In genomic region chr10:131475803-131476202, GRCh38 we compare ENCODE assay signal across 18 cellular contexts.
"Had no signal": no experiment of that assay in that cellular context is flagged by ENCODE, and none has a peak within 500 bp of the region (broad histone marks: within the 10 kb centered on the region; RNA-seq: fewer than 3 reads in every experiment).

No MANE protein-coding gene starts in this region.

- H3K9me3 ChIP-seq: gastrocnemius medialis, left lung, lower lobe of right lung, sigmoid colon, testis, transverse colon had no signal

- H3K36me3 ChIP-seq: gastrocnemius medialis, left lung, lower lobe of right lung, sigmoid colon, transverse colon had no signal

- DNase-seq: cortex of kidney; dorsolateral prefrontal cortex; effector CD8-positive, alpha-beta T cell; gastrocnemius medialis; glutamatergic neuron; islet precursor cell; lower lobe of right lung; natural killer cell; sigmoid colon; stimulated activated CD4-positive, alpha-beta T cell treated with anti-CD3 and anti-CD28 coated beads, Interleukin-2, amount 100 ng/mL, for 24 hours; stimulated activated CD4-positive, alpha-beta T cell treated with anti-CD3 and anti-CD28 coated beads, Interleukin-4, amount 100 ng/mL, for 4 hours; stimulated activated naive B cell treated with anti-CD40 and anti-IgM and Interleukin-4, amounts not matched to agents 10 μg/mL and 1 μg/mL and 100 μg/mL, for 72 hours; stimulated activated naive CD8-positive, alpha-beta T cell treated with anti-CD3 and anti-CD28 coated beads, Interleukin-15, amount 100 ng/mL, for 72 hours; testis; transverse colon had no signal

- H3K4me3 ChIP-seq: dorsolateral prefrontal cortex, gastrocnemius medialis, left lung, lower lobe of right lung, sigmoid colon, skin epidermis, testis, transverse colon had no signal

- H3K4me1 ChIP-seq: gastrocnemius medialis, left lung, lower lobe of right lung, sigmoid colon, testis, transverse colon had no signal

- H3K27ac ChIP-seq: dorsolateral prefrontal cortex, gastrocnemius medialis, left lung, lower lobe of right lung, sigmoid colon, skin epidermis, testis, transverse colon had no signal

- ATAC-seq: esophagus mucosa; gastrocnemius medialis; left lung; natural killer cell; stimulated activated naive B cell treated with anti-CD40 and anti-IgM and Interleukin-4, amounts not matched to agents 10 μg/mL and 1 μg/mL and 100 μg/mL, for 72 hours had no signal

- H3K27me3 ChIP-seq: testis, transverse colon had no signal
